35 cellular contexts compared by ENCODE assay signal in genomic region chr16:23216658-23217246, GRCh38. TPM values are rescaled to one million over a fixed set of nuclear protein-coding genes. Genes with fewer than 3 reads are reported as not detected.
"Had no signal": no experiment of that assay in that cellular context is flagged by ENCODE, and none has a peak within 500 bp of the region (broad histone marks: within the 10 kb centered on the region; RNA-seq: fewer than 3 reads in every experiment).

No MANE protein-coding gene starts in this region.

- H3K9me3 ChIP-seq: esophagus muscularis mucosa, gastrocnemius medialis, heart left ventricle had no signal

- ATAC-seq: activated CD4-positive, CD25-positive, alpha-beta regulatory T cell treated with anti-CD3 and anti-CD28 coated beads, Interleukin-2, amount 50 U/mL, for 24 hours; activated CD8-positive, alpha-beta T cell treated with anti-CD3 and anti-CD28 coated beads for 36 hours; activated T-cell treated with anti-CD3 and anti-CD28 coated beads, Interleukin-2, amount 50 U/mL, for 4 hours; activated T-helper 17 cell treated with anti-CD3 and anti-CD28 coated beads, Interleukin-2, amount 50 U/mL, for 72 hours; effector memory CD8-positive, alpha-beta T cell; foreskin keratinocyte; gastrocnemius medialis; heart left ventricle; T-helper 17 cell had no signal

- H3K4me3 Mint-ChIP-seq: activated B cell treated with CpG ODN at 0.5 μM for 24 hours; activated CD8-positive, alpha-beta T cell treated with anti-CD3 and anti-CD28 coated beads for 36 hours; activated naive CD8-positive, alpha-beta T cell; activated T-cell treated with anti-CD3 and anti-CD28 coated beads, Interleukin-2, amount 50 U/mL, for 4 hours; activated T-helper 17 cell treated with anti-CD3 and anti-CD28 coated beads, Interleukin-2, amount 50 U/mL, for 72 hours; effector memory CD8-positive, alpha-beta T cell; T-helper 17 cell; T-helper 2 cell treated with Interferon-gamma antibody and Interleukin-4, amounts not matched to agents 5 μg/mL and 100 μg/mL, for 36 hours had no signal

- DNase-seq: activated B cell treated with CpG ODN at 0.5 μM for 24 hours; activated CD4-positive, alpha-beta T cell treated with anti-CD3 and anti-CD28 coated beads for 48 hours; activated CD4-positive, alpha-beta T cell treated with anti-CD3 and anti-CD28 coated beads, Interleukin-2, amount 50 U/mL, for 1 hour; activated CD4-positive, alpha-beta T cell treated with anti-CD3 and anti-CD28 coated beads, Interleukin-2, amount 50 U/mL, for 48 hours; activated CD8-positive, alpha-beta memory T cell treated with anti-CD3 and anti-CD28 coated beads for 24 hours; activated CD8-positive, alpha-beta T cell treated with anti-CD3 and anti-CD28 coated beads for 36 hours; activated effector memory CD4-positive, alpha-beta T cell treated with Interleukin-2 at 50 U/mL for 16 hours; activated gamma-delta T cell treated with Interleukin-2 at 50 U/mL for 16 hours; activated naive CD4-positive, alpha-beta T cell treated with anti-CD3 and anti-CD28 coated beads, Interleukin-2, amount 50 U/mL, for 16 hours; activated naive CD4-positive, alpha-beta T cell treated with Interleukin-2 at 50 U/mL for 16 hours; activated T-cell treated with anti-CD3 and anti-CD28 coated beads, Interleukin-2, amount 50 U/mL, for 4 hours; amniotic stem cell; anterior cingulate cortex; brain microvascular endothelial cell; caudate nucleus; cortex of kidney; dermis blood vessel endothelial cell; effector CD4-positive, alpha-beta T cell; effector memory CD8-positive, alpha-beta T cell; erythroblast; foreskin keratinocyte; gastrocnemius medialis; glutamatergic neuron; heart left ventricle; T-helper 17 cell; T1000; WERI-Rb-1 had no signal

- H3K4me1 ChIP-seq: esophagus muscularis mucosa, foreskin keratinocyte, gastrocnemius medialis, heart left ventricle had no signal

- H3K4me1 Mint-ChIP-seq: activated T-helper 17 cell treated with anti-CD3 and anti-CD28 coated beads, Interleukin-2, amount 50 U/mL, for 72 hours; T-helper 17 cell had no signal

- H3K27ac ChIP-seq: brain microvascular endothelial cell, esophagus muscularis mucosa, foreskin keratinocyte, gastrocnemius medialis, heart left ventricle, WERI-Rb-1 had no signal

- H3K36me3 ChIP-seq: brain microvascular endothelial cell, esophagus muscularis mucosa, gastrocnemius medialis, heart left ventricle, WERI-Rb-1 had no signal

- H3K4me3 ChIP-seq: esophagus muscularis mucosa, gastrocnemius medialis, heart left ventricle had no signal

- FAIRE-seq: astrocyte, colon had no signal

- H3K36me3 Mint-ChIP-seq: activated naive CD8-positive, alpha-beta T cell had no signal

- H3K9me3 Mint-ChIP-seq: activated B cell treated with CpG ODN at 0.5 μM for 24 hours; activated CD8-positive, alpha-beta T cell treated with anti-CD3 and anti-CD28 coated beads for 36 hours; activated T-cell treated with anti-CD3 and anti-CD28 coated beads, Interleukin-2, amount 50 U/mL, for 4 hours; activated T-helper 17 cell treated with anti-CD3 and anti-CD28 coated beads, Interleukin-2, amount 50 U/mL, for 72 hours; effector memory CD8-positive, alpha-beta T cell; T-helper 2 cell treated with Interferon-gamma antibody and Interleukin-4, amounts not matched to agents 5 μg/mL and 100 μg/mL, for 36 hours had no signal

- H3K27me3 ChIP-seq: brain microvascular endothelial cell, gastrocnemius medialis had no signal

- H3K27ac Mint-ChIP-seq: activated B cell treated with CpG ODN at 0.5 μM for 24 hours; activated CD8-positive, alpha-beta T cell treated with anti-CD3 and anti-CD28 coated beads for 36 hours; activated naive CD8-positive, alpha-beta T cell; activated T-helper 17 cell treated with anti-CD3 and anti-CD28 coated beads, Interleukin-2, amount 50 U/mL, for 72 hours; effector memory CD8-positive, alpha-beta T cell; T-helper 17 cell; T-helper 2 cell treated with Interferon-gamma antibody and Interleukin-4, amounts not matched to agents 5 μg/mL and 100 μg/mL, for 36 hours had no signal

RNA-seq across cellular contexts. Expression of gene SCNN1G, which starts 34.2 kb away (rescaled TPM):
- total RNA-seq: activated B cell treated with CpG ODN at 0.5 μM for 24 hours; activated CD8-positive, alpha-beta T cell treated with anti-CD3 and anti-CD28 coated beads for 36 hours; activated T-cell treated with anti-CD3 and anti-CD28 coated beads, Interleukin-2, amount 50 U/mL, for 4 hours; activated T-helper 17 cell treated with anti-CD3 and anti-CD28 coated beads, Interleukin-2, amount 50 U/mL, for 72 hours; astrocyte; chondrocyte; foreskin keratinocyte; T-helper 17 cell had no signal
